In the genomic region with DNA sequence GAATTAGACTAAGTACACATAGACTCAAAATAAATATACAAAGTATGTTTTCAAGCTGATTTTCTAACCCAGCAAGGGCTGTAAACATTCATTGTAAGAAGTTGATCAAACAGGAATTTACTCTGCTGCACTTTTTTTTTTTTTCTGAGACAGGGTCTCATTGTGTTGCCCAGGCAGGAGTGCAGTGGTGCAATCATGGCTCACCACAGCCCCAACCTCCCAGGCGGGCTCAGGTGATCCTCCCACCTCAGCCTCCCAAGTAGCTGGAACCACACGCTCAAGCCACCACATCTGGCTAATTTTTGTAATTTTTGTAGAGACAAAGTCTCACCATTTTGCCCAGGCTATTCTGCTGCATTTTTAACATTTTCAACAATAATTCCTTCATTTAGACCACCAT, we compare ENCODE assay signal across 1 cellular context.
TF ChIP-seq lines count a peak whose summit lies in the region.

No MANE protein-coding gene starts in this region.

TF ChIP-seq in HepG2, 621 proteins besides CTCF, POLR2A, EP300 and RAD21 (continued from another document and continues in another):
- 0 out of 2 replicates have a peak, but pooled peaks have one; percentile 9 for TF ChIP-seq FOSL2 (CRISPR knock-in tag; IDR thresholded peaks at IDR 0.05)
- no peak for TF ChIP-seq HMGA1 (CRISPR knock-in tag; conservative IDR thresholded peaks at IDR 0.05)
- TF ChIP-seq MAZ (IDR thresholded peaks at IDR 0.05; ENCODE audit: borderline replicate concordance, low read depth, low read length) = no peak
- no peak for TF ChIP-seq MAZ (CRISPR knock-in tag; IDR thresholded peaks at IDR 0.05; ENCODE audit: low read depth)
- no peak for TF ChIP-seq U2AF1 (optimal IDR thresholded peaks at IDR 0.05; ENCODE audit: low read depth, low read length)
- TF ChIP-seq, protein P1, sequence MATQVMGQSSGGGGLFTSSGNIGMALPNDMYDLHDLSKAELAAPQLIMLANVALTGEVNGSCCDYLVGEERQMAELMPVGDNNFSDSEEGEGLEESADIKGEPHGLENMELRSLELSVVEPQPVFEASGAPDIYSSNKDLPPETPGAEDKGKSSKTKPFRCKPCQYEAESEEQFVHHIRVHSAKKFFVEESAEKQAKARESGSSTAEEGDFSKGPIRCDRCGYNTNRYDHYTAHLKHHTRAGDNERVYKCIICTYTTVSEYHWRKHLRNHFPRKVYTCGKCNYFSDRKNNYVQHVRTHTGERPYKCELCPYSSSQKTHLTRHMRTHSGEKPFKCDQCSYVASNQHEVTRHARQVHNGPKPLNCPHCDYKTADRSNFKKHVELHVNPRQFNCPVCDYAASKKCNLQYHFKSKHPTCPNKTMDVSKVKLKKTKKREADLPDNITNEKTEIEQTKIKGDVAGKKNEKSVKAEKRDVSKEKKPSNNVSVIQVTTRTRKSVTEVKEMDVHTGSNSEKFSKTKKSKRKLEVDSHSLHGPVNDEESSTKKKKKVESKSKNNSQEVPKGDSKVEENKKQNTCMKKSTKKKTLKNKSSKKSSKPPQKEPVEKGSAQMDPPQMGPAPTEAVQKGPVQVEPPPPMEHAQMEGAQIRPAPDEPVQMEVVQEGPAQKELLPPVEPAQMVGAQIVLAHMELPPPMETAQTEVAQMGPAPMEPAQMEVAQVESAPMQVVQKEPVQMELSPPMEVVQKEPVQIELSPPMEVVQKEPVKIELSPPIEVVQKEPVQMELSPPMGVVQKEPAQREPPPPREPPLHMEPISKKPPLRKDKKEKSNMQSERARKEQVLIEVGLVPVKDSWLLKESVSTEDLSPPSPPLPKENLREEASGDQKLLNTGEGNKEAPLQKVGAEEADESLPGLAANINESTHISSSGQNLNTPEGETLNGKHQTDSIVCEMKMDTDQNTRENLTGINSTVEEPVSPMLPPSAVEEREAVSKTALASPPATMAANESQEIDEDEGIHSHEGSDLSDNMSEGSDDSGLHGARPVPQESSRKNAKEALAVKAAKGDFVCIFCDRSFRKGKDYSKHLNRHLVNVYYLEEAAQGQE (IDR thresholded peaks at IDR 0.05; ENCODE audit: borderline replicate concordance in 1 of 2, low read depth in 1 of 2, low read length in 2 of 2) = no peak
- TF ChIP-seq, protein P2, sequence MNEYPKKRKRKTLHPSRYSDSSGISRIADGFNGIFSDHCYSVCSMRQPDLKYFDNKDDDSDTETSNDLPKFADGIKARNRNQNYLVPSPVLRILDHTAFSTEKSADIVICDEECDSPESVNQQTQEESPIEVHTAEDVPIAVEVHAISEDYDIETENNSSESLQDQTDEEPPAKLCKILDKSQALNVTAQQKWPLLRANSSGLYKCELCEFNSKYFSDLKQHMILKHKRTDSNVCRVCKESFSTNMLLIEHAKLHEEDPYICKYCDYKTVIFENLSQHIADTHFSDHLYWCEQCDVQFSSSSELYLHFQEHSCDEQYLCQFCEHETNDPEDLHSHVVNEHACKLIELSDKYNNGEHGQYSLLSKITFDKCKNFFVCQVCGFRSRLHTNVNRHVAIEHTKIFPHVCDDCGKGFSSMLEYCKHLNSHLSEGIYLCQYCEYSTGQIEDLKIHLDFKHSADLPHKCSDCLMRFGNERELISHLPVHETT (CRISPR knock-in tag; conservative IDR thresholded peaks at IDR 0.05) = no peak
- TF ChIP-seq NFE2L1 (CRISPR knock-in tag; IDR thresholded peaks at IDR 0.05; ENCODE audit: borderline replicate concordance) = no peak
- TF ChIP-seq, protein P3, sequence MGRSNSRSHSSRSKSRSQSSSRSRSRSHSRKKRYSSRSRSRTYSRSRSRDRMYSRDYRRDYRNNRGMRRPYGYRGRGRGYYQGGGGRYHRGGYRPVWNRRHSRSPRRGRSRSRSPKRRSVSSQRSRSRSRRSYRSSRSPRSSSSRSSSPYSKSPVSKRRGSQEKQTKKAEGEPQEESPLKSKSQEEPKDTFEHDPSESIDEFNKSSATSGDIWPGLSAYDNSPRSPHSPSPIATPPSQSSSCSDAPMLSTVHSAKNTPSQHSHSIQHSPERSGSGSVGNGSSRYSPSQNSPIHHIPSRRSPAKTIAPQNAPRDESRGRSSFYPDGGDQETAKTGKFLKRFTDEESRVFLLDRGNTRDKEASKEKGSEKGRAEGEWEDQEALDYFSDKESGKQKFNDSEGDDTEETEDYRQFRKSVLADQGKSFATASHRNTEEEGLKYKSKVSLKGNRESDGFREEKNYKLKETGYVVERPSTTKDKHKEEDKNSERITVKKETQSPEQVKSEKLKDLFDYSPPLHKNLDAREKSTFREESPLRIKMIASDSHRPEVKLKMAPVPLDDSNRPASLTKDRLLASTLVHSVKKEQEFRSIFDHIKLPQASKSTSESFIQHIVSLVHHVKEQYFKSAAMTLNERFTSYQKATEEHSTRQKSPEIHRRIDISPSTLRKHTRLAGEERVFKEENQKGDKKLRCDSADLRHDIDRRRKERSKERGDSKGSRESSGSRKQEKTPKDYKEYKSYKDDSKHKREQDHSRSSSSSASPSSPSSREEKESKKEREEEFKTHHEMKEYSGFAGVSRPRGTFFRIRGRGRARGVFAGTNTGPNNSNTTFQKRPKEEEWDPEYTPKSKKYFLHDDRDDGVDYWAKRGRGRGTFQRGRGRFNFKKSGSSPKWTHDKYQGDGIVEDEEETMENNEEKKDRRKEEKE (IDR thresholded peaks at IDR 0.05) = no peak
- TF ChIP-seq ZBTB38 (CRISPR knock-in tag; IDR thresholded peaks at IDR 0.05) = peak; percentile 29; the same call in 1 of the 2 replicates
- TF ChIP-seq, protein P4, sequence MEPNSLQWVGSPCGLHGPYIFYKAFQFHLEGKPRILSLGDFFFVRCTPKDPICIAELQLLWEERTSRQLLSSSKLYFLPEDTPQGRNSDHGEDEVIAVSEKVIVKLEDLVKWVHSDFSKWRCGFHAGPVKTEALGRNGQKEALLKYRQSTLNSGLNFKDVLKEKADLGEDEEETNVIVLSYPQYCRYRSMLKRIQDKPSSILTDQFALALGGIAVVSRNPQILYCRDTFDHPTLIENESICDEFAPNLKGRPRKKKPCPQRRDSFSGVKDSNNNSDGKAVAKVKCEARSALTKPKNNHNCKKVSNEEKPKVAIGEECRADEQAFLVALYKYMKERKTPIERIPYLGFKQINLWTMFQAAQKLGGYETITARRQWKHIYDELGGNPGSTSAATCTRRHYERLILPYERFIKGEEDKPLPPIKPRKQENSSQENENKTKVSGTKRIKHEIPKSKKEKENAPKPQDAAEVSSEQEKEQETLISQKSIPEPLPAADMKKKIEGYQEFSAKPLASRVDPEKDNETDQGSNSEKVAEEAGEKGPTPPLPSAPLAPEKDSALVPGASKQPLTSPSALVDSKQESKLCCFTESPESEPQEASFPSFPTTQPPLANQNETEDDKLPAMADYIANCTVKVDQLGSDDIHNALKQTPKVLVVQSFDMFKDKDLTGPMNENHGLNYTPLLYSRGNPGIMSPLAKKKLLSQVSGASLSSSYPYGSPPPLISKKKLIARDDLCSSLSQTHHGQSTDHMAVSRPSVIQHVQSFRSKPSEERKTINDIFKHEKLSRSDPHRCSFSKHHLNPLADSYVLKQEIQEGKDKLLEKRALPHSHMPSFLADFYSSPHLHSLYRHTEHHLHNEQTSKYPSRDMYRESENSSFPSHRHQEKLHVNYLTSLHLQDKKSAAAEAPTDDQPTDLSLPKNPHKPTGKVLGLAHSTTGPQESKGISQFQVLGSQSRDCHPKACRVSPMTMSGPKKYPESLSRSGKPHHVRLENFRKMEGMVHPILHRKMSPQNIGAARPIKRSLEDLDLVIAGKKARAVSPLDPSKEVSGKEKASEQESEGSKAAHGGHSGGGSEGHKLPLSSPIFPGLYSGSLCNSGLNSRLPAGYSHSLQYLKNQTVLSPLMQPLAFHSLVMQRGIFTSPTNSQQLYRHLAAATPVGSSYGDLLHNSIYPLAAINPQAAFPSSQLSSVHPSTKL (CRISPR knock-in tag; IDR thresholded peaks at IDR 0.05) = peak; percentile 42; the same call in 1 of the 2 replicates
- TF ChIP-seq, protein P5, sequence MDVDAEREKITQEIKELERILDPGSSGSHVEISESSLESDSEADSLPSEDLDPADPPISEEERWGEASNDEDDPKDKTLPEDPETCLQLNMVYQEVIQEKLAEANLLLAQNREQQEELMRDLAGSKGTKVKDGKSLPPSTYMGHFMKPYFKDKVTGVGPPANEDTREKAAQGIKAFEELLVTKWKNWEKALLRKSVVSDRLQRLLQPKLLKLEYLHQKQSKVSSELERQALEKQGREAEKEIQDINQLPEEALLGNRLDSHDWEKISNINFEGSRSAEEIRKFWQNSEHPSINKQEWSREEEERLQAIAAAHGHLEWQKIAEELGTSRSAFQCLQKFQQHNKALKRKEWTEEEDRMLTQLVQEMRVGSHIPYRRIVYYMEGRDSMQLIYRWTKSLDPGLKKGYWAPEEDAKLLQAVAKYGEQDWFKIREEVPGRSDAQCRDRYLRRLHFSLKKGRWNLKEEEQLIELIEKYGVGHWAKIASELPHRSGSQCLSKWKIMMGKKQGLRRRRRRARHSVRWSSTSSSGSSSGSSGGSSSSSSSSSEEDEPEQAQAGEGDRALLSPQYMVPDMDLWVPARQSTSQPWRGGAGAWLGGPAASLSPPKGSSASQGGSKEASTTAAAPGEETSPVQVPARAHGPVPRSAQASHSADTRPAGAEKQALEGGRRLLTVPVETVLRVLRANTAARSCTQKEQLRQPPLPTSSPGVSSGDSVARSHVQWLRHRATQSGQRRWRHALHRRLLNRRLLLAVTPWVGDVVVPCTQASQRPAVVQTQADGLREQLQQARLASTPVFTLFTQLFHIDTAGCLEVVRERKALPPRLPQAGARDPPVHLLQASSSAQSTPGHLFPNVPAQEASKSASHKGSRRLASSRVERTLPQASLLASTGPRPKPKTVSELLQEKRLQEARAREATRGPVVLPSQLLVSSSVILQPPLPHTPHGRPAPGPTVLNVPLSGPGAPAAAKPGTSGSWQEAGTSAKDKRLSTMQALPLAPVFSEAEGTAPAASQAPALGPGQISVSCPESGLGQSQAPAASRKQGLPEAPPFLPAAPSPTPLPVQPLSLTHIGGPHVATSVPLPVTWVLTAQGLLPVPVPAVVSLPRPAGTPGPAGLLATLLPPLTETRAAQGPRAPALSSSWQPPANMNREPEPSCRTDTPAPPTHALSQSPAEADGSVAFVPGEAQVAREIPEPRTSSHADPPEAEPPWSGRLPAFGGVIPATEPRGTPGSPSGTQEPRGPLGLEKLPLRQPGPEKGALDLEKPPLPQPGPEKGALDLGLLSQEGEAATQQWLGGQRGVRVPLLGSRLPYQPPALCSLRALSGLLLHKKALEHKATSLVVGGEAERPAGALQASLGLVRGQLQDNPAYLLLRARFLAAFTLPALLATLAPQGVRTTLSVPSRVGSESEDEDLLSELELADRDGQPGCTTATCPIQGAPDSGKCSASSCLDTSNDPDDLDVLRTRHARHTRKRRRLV (CRISPR knock-in tag; IDR thresholded peaks at IDR 0.05) = no peak
- TF ChIP-seq, protein P6, sequence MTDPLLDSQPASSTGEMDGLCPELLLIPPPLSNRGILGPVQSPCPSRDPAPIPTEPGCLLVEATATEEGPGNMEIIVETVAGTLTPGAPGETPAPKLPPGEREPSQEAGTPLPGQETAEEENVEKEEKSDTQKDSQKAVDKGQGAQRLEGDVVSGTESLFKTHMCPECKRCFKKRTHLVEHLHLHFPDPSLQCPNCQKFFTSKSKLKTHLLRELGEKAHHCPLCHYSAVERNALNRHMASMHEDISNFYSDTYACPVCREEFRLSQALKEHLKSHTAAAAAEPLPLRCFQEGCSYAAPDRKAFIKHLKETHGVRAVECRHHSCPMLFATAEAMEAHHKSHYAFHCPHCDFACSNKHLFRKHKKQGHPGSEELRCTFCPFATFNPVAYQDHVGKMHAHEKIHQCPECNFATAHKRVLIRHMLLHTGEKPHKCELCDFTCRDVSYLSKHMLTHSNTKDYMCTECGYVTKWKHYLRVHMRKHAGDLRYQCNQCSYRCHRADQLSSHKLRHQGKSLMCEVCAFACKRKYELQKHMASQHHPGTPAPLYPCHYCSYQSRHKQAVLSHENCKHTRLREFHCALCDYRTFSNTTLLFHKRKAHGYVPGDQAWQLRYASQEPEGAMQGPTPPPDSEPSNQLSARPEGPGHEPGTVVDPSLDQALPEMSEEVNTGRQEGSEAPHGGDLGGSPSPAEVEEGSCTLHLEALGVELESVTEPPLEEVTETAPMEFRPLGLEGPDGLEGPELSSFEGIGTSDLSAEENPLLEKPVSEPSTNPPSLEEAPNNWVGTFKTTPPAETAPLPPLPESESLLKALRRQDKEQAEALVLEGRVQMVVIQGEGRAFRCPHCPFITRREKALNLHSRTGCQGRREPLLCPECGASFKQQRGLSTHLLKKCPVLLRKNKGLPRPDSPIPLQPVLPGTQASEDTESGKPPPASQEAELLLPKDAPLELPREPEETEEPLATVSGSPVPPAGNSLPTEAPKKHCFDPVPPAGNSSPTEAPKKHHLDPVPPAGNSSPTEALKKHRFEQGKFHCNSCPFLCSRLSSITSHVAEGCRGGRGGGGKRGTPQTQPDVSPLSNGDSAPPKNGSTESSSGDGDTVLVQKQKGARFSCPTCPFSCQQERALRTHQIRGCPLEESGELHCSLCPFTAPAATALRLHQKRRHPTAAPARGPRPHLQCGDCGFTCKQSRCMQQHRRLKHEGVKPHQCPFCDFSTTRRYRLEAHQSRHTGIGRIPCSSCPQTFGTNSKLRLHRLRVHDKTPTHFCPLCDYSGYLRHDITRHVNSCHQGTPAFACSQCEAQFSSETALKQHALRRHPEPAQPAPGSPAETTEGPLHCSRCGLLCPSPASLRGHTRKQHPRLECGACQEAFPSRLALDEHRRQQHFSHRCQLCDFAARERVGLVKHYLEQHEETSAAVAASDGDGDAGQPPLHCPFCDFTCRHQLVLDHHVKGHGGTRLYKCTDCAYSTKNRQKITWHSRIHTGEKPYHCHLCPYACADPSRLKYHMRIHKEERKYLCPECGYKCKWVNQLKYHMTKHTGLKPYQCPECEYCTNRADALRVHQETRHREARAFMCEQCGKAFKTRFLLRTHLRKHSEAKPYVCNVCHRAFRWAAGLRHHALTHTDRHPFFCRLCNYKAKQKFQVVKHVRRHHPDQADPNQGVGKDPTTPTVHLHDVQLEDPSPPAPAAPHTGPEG (CRISPR knock-in tag; IDR thresholded peaks at IDR 0.05) = no peak
- no peak for TF ChIP-seq ARNT2 (CRISPR knock-in tag; IDR thresholded peaks at IDR 0.05; ENCODE audit: low read depth)
- TF ChIP-seq, protein P7, sequence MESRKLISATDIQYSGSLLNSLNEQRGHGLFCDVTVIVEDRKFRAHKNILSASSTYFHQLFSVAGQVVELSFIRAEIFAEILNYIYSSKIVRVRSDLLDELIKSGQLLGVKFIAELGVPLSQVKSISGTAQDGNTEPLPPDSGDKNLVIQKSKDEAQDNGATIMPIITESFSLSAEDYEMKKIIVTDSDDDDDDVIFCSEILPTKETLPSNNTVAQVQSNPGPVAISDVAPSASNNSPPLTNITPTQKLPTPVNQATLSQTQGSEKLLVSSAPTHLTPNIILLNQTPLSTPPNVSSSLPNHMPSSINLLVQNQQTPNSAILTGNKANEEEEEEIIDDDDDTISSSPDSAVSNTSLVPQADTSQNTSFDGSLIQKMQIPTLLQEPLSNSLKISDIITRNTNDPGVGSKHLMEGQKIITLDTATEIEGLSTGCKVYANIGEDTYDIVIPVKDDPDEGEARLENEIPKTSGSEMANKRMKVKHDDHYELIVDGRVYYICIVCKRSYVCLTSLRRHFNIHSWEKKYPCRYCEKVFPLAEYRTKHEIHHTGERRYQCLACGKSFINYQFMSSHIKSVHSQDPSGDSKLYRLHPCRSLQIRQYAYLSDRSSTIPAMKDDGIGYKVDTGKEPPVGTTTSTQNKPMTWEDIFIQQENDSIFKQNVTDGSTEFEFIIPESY (CRISPR knock-in tag; IDR thresholded peaks at IDR 0.05) = peak; percentile 73; the same call in 1 of the 2 replicates
- TF ChIP-seq ATAD3A (CRISPR knock-in tag; IDR thresholded peaks at IDR 0.05) = no peak
- no peak for TF ChIP-seq ZNF30 (CRISPR knock-in tag; IDR thresholded peaks at IDR 0.05)
- TF ChIP-seq, protein P8, sequence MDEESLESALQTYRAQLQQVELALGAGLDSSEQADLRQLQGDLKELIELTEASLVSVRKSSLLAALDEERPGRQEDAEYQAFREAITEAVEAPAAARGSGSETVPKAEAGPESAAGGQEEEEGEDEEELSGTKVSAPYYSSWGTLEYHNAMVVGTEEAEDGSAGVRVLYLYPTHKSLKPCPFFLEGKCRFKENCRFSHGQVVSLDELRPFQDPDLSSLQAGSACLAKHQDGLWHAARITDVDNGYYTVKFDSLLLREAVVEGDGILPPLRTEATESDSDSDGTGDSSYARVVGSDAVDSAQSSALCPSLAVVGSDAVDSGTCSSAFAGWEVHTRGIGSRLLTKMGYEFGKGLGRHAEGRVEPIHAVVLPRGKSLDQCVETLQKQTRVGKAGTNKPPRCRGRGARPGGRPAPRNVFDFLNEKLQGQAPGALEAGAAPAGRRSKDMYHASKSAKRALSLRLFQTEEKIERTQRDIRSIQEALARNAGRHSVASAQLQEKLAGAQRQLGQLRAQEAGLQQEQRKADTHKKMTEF (CRISPR knock-in tag; IDR thresholded peaks at IDR 0.05) = 0 out of 2 replicates have a peak, but pooled peaks have one; percentile 29
- no peak for TF ChIP-seq MZF1 (CRISPR knock-in tag; IDR thresholded peaks at IDR 0.05; ENCODE audit: borderline replicate concordance)
